Comparison of ENCODE assay signal across 8 cellular contexts in the genomic region with DNA sequence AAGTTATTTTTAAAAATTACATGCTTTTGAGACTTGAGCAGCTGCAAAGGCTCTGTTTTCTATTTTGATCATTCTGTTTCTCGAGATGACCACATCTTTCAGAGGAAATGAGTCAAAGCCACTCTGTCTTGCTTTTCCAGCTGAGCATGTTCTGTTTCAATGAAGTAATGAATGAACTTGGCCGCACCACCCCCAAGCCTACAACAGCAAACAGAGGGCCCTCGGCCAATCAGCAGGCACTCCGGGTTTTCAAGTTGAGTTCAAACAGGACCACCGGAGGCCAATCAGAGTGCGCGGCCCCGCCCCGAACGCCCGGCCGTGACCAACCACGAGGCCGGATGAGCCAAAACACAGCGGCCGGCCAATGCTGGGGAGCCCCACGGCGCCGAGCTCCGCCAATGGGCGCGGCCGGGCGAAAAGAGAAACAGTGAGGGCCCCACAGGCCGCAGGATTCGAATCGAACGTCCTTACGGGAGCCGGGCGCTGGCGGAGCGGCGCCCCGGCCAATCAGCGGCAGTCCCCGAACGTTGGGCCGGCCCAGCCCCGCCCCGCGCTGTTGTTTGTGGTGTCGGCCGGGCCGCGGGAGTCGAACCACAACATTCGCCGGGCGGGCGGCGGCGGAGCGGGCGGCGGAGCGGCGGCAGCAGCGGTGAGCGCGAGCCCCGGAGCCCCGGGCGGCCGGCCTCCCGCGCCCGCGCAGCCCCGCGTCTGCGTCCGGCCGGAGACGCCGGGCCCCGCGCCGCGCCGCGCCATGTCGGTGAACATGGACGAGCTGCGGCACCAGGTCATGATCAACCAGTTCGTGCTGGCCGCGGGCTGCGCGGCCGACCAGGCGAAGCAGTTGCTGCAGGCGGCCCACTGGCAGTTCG. TPM values are rescaled to one million over a fixed set of nuclear protein-coding genes. Genes with fewer than 3 reads are reported as not detected.
DNase-seq lines count a peak whose midpoint lies in the region; ATAC-seq and TF ChIP-seq lines count a peak whose summit lies in the region.

A gene (plus strand): TSS at position 594 of the 869 bp plus-strand sequence. CDS start 158 bp downstream, at position 752.

- peak within 1 kb of the TSS; percentile 68 to 78 for H3K27ac ChIP-seq in ovary
- H3K27ac ChIP-seq in thyroid gland = peak within 1 kb of the TSS; percentile 89 to 98 (median 95)

- intact Hi-C loops in Right ventricle myocardium inferior (cut with DNase I) = loop anchor here (2.0 to 5.0 kb wide), 2 partner anchors 24 to 68 kb away; a partner anchor contains a TSS
- intact Hi-C loops in ovary (cut with DNase I) = no loop called here
- intact Hi-C loops in thyroid gland (cut with DNase I) = no loop called here

- peaks cover 5% of the 10 kb centered on the region for H3K4me1 ChIP-seq in ovary (ENCODE audit: insufficient read depth)
- peaks cover 33 to 64% of the 10 kb centered on the region in 2 donors for H3K4me1 ChIP-seq in thyroid gland

- H3K27me3 ChIP-seq in ovary (no peaks in the 10 kb centered on the region), thyroid gland (no peaks in the 10 kb centered on the region)

- TF ChIP-seq POLR2A in ovary (IDR thresholded peaks at IDR 0.05) (peak; percentile 57), thyroid gland (IDR thresholded peaks at IDR 0.05) (peak; percentile 69 to 95)

- TF ChIP-seq EP300 in ovary (IDR thresholded peaks at IDR 0.05) = no peak

- TF ChIP-seq CTCF in GM12864 (IDR thresholded peaks at IDR 0.05; ENCODE audit: low read depth, low read length, missing control alignments) = no peak
- TF ChIP-seq CTCF in ovary (IDR thresholded peaks at IDR 0.05) = no peak
- no peak for TF ChIP-seq CTCF in thyroid gland (IDR thresholded peaks at IDR 0.05)

- H3K36me3 ChIP-seq in ovary = no peaks in the 10 kb centered on the region
- H3K36me3 ChIP-seq in thyroid gland = peaks cover 1 to 6% of the 10 kb centered on the region in 2 donors

- H3K4me3 ChIP-seq in GM12864 (ENCODE audit: low read depth, low read length) (peak within 1 kb of the TSS; percentile 83), ovary (peak within 1 kb of the TSS; percentile 73), thyroid gland (replicated peaks in 1 of 3) (peak within 1 kb of the TSS; percentile 84 to 100 (median 97))

- 0 to 1% (median 0%) methylated on average over 26 to 94 of the region's 94 CpGs for WGBS in ovary, 3 donors
- WGBS in thyroid gland, 2 donors = 0 to 1% methylated on average over 24 of the region's 94 CpGs

- ATAC-seq in HG02759 (IDR thresholded peaks at IDR 0.05; ENCODE audit: unreplicated experiment) (peak; percentile 75), Right ventricle myocardium inferior (peak; percentile 95)

- peak; percentile 99 for DNase-seq in GM12864 (ENCODE audit: low read depth)
- peak; percentile 98 to 99 (median 99) for DNase-seq in NCI-H1417 (lab: John Stamatoyannopoulos, UW)
- DNase-seq in SW 1271 (lab: John Stamatoyannopoulos, UW) = peak; percentile 98 to 99
- peak; percentile 97 for DNase-seq in activated naive CD8-positive, alpha-beta T cell treated with anti-CD3 and anti-CD28 coated beads, Interleukin-2, amount 50 U/mL, for 16 hours (ENCODE audit: low read depth, low spot score)
- DNase-seq in Right ventricle myocardium inferior (ENCODE audit: missing footprints) = peak; percentile 100
- DNase-seq in ovary = peak; percentile 97 to 99 (median 98)
- peak; percentile 99 for DNase-seq in thyroid gland

- H3K9me3 ChIP-seq in ovary (no peaks in the 10 kb centered on the region), thyroid gland (no peaks in the 10 kb centered on the region)

RNA-seq across cellular contexts. Expression of the gene that starts here (rescaled TPM):
- 30.4 TPM for total RNA-seq in Right ventricle myocardium inferior
- 10 to 100 TPM in 6 of 7 donors, 1 to 10 TPM in 1; 6.8 to 21.9 (median 14.4) TPM for total RNA-seq in ovary
- 10 to 100 TPM in 1 of 2 donors, 1 to 10 TPM in 1; 3.6 to 13.9 TPM for polyA plus RNA-seq in ovary
- 10 to 100 TPM in 3 of 4 donors, 1 to 10 TPM in 1; 9.8 to 54.2 (median 22.9) TPM for total RNA-seq in thyroid gland

Comparison
In these comparisons a context has a peak if more than half of its experiments do, and no peak if none do; other contexts are left out.
1. Peak in every context shown above with its lines: DNase-seq, ATAC-seq, H3K4me3 ChIP-seq and H3K27ac ChIP-seq.